ENCODE assay signal across 8 cellular contexts in genomic region chr3:87088366-87088983, GRCh38.
DNase-seq lines count a peak whose midpoint lies in the region; ATAC-seq and FAIRE-seq lines count a peak whose summit lies in the region.

No MANE protein-coding gene starts in this region.

- DNase-seq in urothelium cell line (ENCODE audit: low spot score) (no peak), ecto neural progenitor cell (ENCODE audit: low spot score) (no peak)

- H3K9me3 ChIP-seq in endocrine pancreas (ENCODE audit: control insufficient read depth, low read length) = no peaks in the 10 kb centered on the region

- peaks cover 4% of the 10 kb centered on the region for H3K4me1 ChIP-seq in endocrine pancreas (ENCODE audit: control insufficient read depth, insufficient read depth, low read length)
- no peaks in the 10 kb centered on the region for H3K4me1 ChIP-seq in rectal smooth muscle tissue (ENCODE audit: control insufficient read depth, insufficient read depth, low read length)

- no peak overlapping the region for H3K9ac ChIP-seq in endocrine pancreas (ENCODE audit: control insufficient read depth, insufficient read depth, low read length)
- no peak overlapping the region for H3K9ac ChIP-seq in rectal smooth muscle tissue (ENCODE audit: low read length)

- FAIRE-seq in urothelium cell line (lab: Jason Lieb, UNC) = no peak

- ATAC-seq in GM19023 (IDR thresholded peaks at IDR 0.05; ENCODE audit: unreplicated experiment) = peak; percentile 16
- ATAC-seq in HG03439 (IDR thresholded peaks at IDR 0.05; ENCODE audit: unreplicated experiment) = peak; percentile 12
- ATAC-seq in HG03432 (IDR thresholded peaks at IDR 0.05; ENCODE audit: unreplicated experiment) = no peak
- no peak for ATAC-seq in GM21529 (IDR thresholded peaks at IDR 0.05; ENCODE audit: unreplicated experiment)

- no peaks in the 10 kb centered on the region for H3K36me3 ChIP-seq in endocrine pancreas (ENCODE audit: control insufficient read depth, insufficient read depth, low read length)
- H3K36me3 ChIP-seq in rectal smooth muscle tissue (ENCODE audit: control insufficient read depth, insufficient read depth, low read length) = no peaks in the 10 kb centered on the region

- H3K27me3 ChIP-seq in endocrine pancreas (ENCODE audit: control insufficient read depth, insufficient read depth, low read length) (no peaks in the 10 kb centered on the region), rectal smooth muscle tissue (ENCODE audit: control insufficient read depth, insufficient read depth, low read length) (no peaks in the 10 kb centered on the region)

- H3K4me3 ChIP-seq in endocrine pancreas (ENCODE audit: control insufficient read depth, insufficient read depth, low read length) (peak overlapping the region; percentile 67), rectal smooth muscle tissue (ENCODE audit: low read length) (peak overlapping the region; percentile 77)

- H3K27ac ChIP-seq in rectal smooth muscle tissue (ENCODE audit: low read depth, low read length) = peak overlapping the region; percentile 79

Comparison
In these comparisons a context has a peak if more than half of its experiments do, and no peak if none do; other contexts are left out.
1. ATAC-seq: peak in GM19023 (single experiment) and HG03439 (single experiment); none in HG03432 (single experiment) and GM21529 (single experiment).